17 cellular contexts compared by ENCODE assay signal in the genomic region with DNA sequence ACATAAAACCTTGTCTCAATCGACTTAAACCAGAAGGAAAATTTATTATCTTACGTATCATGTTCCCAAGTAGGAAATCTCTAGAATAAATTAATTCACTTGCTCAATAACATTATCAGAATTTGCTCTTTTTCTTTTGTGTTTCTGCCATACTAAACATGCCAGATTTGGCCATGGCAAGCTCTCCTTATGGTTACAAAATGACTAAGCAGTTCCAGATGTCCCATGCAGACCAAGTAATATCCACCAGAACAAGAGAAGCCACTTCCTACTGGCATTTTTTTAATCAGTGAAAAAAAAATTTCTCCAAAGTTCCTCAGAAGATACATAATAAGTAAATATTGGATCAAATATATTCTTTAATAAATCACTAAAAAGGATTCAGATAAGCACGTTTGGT. TPM values are rescaled to one million over a fixed set of nuclear protein-coding genes. Genes with fewer than 3 reads are reported as not detected.
DNase-seq lines count a peak whose midpoint lies in the region; ATAC-seq lines count a peak whose summit lies in the region.
"Had no signal": no experiment of that assay in that cellular context is flagged by ENCODE, and none has a peak within 500 bp of the region (broad histone marks: within the 10 kb centered on the region; RNA-seq: fewer than 3 reads in every experiment).

No MANE protein-coding gene starts in this region.

- DNase-seq in DMS 273 (lab: John Stamatoyannopoulos, UW; ENCODE audit: unreplicated experiment) (peak; percentile 63), NCI-H446 (lab: John Stamatoyannopoulos, UW) (peak; percentile 2 to 41), dedifferentiated amniotic fluid mesenchymal stem cell (ENCODE audit: extremely low spot score) (peak; percentile 67), sciatic nerve (ENCODE audit: low spot score) (no peak), activated gamma-delta T cell (lab: John Stamatoyannopoulos, UW) (no peak), pons (ENCODE audit: low spot score) (no peak)
- no peak for DNase-seq in stimulated activated CD4-positive, alpha-beta T cell treated with anti-CD3 and anti-CD28 coated beads, Interleukin-15, amount 100 ng/mL, for 24 hours
- DNase-seq: activated CD4-positive, alpha-beta T cell treated with anti-CD3 and anti-CD28 coated beads, Interleukin-2, amount 50 U/mL, for 4 hours; activated T-cell treated with anti-CD3 and anti-CD28 coated beads, Interleukin-2, amount 50 U/mL, for 24 hours; C1 segment of cervical spinal cord; DMS79 treated with DMSO at 0.1 percent for 48 hours; hippocampal formation; NCI-H2081 treated with DMSO at 0.1 percent for 48 hours; NCI-H82; ovary had no signal

- intact Hi-C loops in sciatic nerve (cut with DNase I): no loop called here

- ATAC-seq in sciatic nerve (peak; percentile 62), HG03045 (IDR thresholded peaks at IDR 0.05; ENCODE audit: unreplicated experiment) (no peak)
- ATAC-seq: Panc1 had no signal

RNA-seq across cellular contexts. Expression of gene ADAMTS6, which starts 25.2 kb away (rescaled TPM):
- total RNA-seq in sciatic nerve: 3.8 TPM

RNA-seq across cellular contexts. Expression of gene CENPK, which starts 56.0 kb away (rescaled TPM):
- 2.1 TPM for total RNA-seq in sciatic nerve

RNA-seq across cellular contexts. Expression of gene PPWD1, which starts 56.1 kb away (rescaled TPM):
- total RNA-seq in sciatic nerve: 47.1 TPM

Comparison
In these comparisons a context has a peak if more than half of its experiments do, and no peak if none do; other contexts are left out.
1. DNase-seq: peak in DMS 273 (single experiment), NCI-H446 (2 of 2) and dedifferentiated amniotic fluid mesenchymal stem cell (single experiment); none in sciatic nerve (single experiment), activated gamma-delta T cell (single experiment), pons (single experiment) and stimulated activated CD4-positive, alpha-beta T cell treated with anti-CD3 and anti-CD28 coated beads, Interleukin-15, amount 100 ng/mL, for 24 hours (single experiment).